In genomic region chr7:130363156-130363847, GRCh38 we compare ENCODE assay signal across 8 cellular contexts. TPM values are rescaled to one million over a fixed set of nuclear protein-coding genes. Genes with fewer than 3 reads are reported as not detected.
DNase-seq lines count a peak whose midpoint lies in the region; ATAC-seq and TF ChIP-seq lines count a peak whose summit lies in the region.

No MANE protein-coding gene starts in this region.

- intact Hi-C loops in MCF 10A (cut with micrococcal nuclease) = loop anchor here (2.0 kb wide), 1 partner anchor 123 kb away; no protein-coding TSS in a partner anchor

- CTCF ChIA-PET in MCF 10A (lab: Yijun Ruan, JAX) (interaction anchor here (0.8 to 1.5 kb wide), 2 partner anchors 14 to 70 kb away, joined by 4 read pairs; partner anchors contain the start of gene CPA4), GM10248 (lab: Yijun Ruan, JAX) (interaction anchor here (1.1 kb wide), 1 partner anchor 40 kb away, joined by 3 read pairs; no protein-coding TSS in a partner anchor)

- H3K27me3 Mint-ChIP-seq in MCF 10A (ENCODE audit: insufficient read depth, unreplicated experiment) = no peaks in the 10 kb centered on the region

- H3K4me3 ChIP-seq in tibial nerve = no peak overlapping the region

- H3K4me3 Mint-ChIP-seq in MCF 10A (ENCODE audit: unreplicated experiment) = peak overlapping the region; percentile 43

- 77 to 83% methylated on average over 8 of the region's 8 CpGs for WGBS in tibial nerve, 2 donors

- DNase-seq in EH (ENCODE audit: low read depth) (peak; percentile 98), MCF 10A (ENCODE audit: unreplicated experiment) (peak; percentile 97), renal cortical epithelial cell (ENCODE audit: low read depth) (peak; percentile 99), GM10248 (ENCODE audit: extremely low spot score) (no peak), tibial nerve (ENCODE audit: low spot score in 2 of 2) (no peak)
- no peak for DNase-seq in activated CD4-positive, CD25-positive, alpha-beta regulatory T cell (lab: John Stamatoyannopoulos, UW)

- no peak for TF ChIP-seq EP300 in tibial nerve (IDR thresholded peaks at IDR 0.05)

- BruUV-seq in MCF 10A (replicated peaks; lab: Mats Ljungman, UMichigan) = no TSS peak

- H3K27ac Mint-ChIP-seq in MCF 10A (ENCODE audit: low read depth, unreplicated experiment) = peak overlapping the region; percentile 83

- peak; percentile 68 for ATAC-seq in HG03045 (IDR thresholded peaks at IDR 0.05; ENCODE audit: unreplicated experiment)
- ATAC-seq in GM21528 (IDR thresholded peaks at IDR 0.05; ENCODE audit: low FRiP score, unreplicated experiment) = no peak

- H3K36me3 Mint-ChIP-seq in MCF 10A (ENCODE audit: insufficient read depth, unreplicated experiment) = peaks cover 6% of the 10 kb centered on the region

- H3K36me3 ChIP-seq in tibial nerve = no peaks in the 10 kb centered on the region

- POLR2A ChIA-PET in MCF 10A (lab: Yijun Ruan, JAX) = interaction anchor here (0.6 to 1.3 kb wide), 6 partner anchors 11 to 431 kb away, joined by 3 to 10 read pairs (median 4); partner anchors contain the start of genes CPA4 and KLHDC10
- POLR2A ChIA-PET in GM10248 (lab: Yijun Ruan, JAX) = interaction anchor here (1.0 kb wide), 1 partner anchor 124 kb away, joined by 4 read pairs; no protein-coding TSS in a partner anchor

- peaks cover 15% of the 10 kb centered on the region for H3K9me3 Mint-ChIP-seq in MCF 10A (ENCODE audit: unreplicated experiment)

- TF ChIP-seq CTCF in MCF 10A (IDR thresholded peaks at IDR 0.05; ENCODE audit: unreplicated experiment) = no peak
- no peak for TF ChIP-seq CTCF in GM10248 (IDR thresholded peaks at IDR 0.05; ENCODE audit: control extremely low read depth, extremely low read depth, low read depth, missing control alignments)
- TF ChIP-seq CTCF in tibial nerve (IDR thresholded peaks at IDR 0.05) = no peak

- no peak overlapping the region for H3K27ac ChIP-seq in tibial nerve

- TF ChIP-seq POLR2A in tibial nerve (IDR thresholded peaks at IDR 0.05) = no peak

- no peaks in the 10 kb centered on the region for H3K27me3 ChIP-seq in tibial nerve

- H3K9me3 ChIP-seq in tibial nerve = peaks cover 0 to 18% (median 0%) of the 10 kb centered on the region in 4 donors

- H3K4me1 Mint-ChIP-seq in MCF 10A (ENCODE audit: insufficient read depth, unreplicated experiment) = peaks cover 31% of the 10 kb centered on the region

- peaks cover 0 to 8% (median 0%) of the 10 kb centered on the region in 4 donors for H3K4me1 ChIP-seq in tibial nerve

RNA-seq across cellular contexts. Expression of gene CPA1, which starts 17.0 kb away (rescaled TPM):
- not detected in 2 replicates for total RNA-seq in MCF 10A (2022)
- not detected in 2 replicates for total RNA-seq in renal cortical epithelial cell
- total RNA-seq in tibial nerve = 10 to 100 TPM in 1 of 4 donors, 1 to 10 TPM in 3; 2.9 to 37.8 (median 6.3) TPM

RNA-seq across cellular contexts. Expression of gene CPA5, which starts 18.7 kb away (rescaled TPM):
- total RNA-seq in MCF 10A (2022) = 0.42 TPM in 1 of 2 replicates, not detected in the other
- total RNA-seq in renal cortical epithelial cell = not detected in 2 replicates
- total RNA-seq in tibial nerve = not detected

Comparison
In these comparisons a context has a peak if more than half of its experiments do, and no peak if none do; other contexts are left out.
1. DNase-seq: peak in EH (single experiment), MCF 10A (single experiment) and renal cortical epithelial cell (single experiment); none in GM10248 (single experiment), tibial nerve (0 of 2) and activated CD4-positive, CD25-positive, alpha-beta regulatory T cell (0 of 4).